Comparison of ENCODE assay signal across 20 cellular contexts in the genomic region with DNA sequence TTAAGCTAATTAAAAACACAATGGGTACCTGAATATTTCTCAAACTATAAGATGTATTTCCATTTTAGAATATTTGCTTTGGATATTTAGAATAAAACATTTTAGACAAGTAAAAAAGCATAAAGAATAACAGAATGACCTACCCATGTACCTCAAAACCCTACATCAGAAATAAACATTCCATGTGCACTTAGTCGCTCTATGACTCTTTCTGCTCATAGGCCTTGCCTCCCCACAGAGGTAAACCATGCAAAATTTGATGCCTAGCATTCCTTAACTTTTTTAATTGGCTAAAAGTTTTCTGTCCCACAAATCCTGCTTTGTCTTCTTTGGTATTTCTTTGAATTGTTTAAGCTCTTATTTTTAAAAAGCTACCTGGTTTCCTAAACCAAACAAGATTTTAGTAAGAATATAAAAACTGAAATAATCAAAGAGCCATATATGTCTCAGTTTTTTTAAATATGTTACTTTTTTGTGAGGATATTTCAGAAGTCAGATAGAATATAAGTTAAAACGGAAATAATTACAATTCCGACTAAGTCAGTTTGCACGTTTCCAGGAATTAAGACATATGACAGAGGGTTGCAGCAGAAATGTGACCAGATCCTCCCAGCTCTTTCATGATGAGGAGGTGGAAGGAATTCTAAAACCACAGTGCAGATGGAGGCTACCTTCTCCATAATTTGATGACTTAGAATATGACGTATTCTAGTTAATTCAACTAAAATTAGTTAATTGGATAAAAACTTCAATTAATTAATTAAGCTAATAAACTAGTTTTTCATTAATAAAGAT.
A peak's percentile ranks its signal among the peaks of the same experiment; 100 is the strongest.
DNase-seq lines count a peak whose midpoint lies in the region; ATAC-seq, FAIRE-seq and TF ChIP-seq lines count a peak whose summit lies in the region.
"Had no signal": no experiment of that assay in that cellular context is flagged by ENCODE, and none has a peak within 500 bp of the region (broad histone marks: within the 10 kb centered on the region; RNA-seq: fewer than 3 reads in every experiment).

No MANE protein-coding gene starts in this region.

- BruUV-seq in IMR-90 (replicated peaks; lab: Mats Ljungman, UMichigan) = no TSS peak

- 0 out of 2 replicates have a peak, but pooled peaks have one; percentile 25 for ATAC-seq in IMR-90 (ENCODE audit: low read depth)
- ATAC-seq: left ventricle myocardium superior; naive thymus-derived CD4-positive, alpha-beta T cell had no signal

- no peaks in the 10 kb centered on the region for H3K27me3 ChIP-seq in ACC112 (ENCODE audit: insufficient read depth, low read length)
- H3K27me3 ChIP-seq in IMR-90 (ENCODE audit: control insufficient read depth, insufficient read depth, low read length) = no peaks in the 10 kb centered on the region

- TF ChIP-seq CTCF in IMR-90 (conservative IDR thresholded peaks at IDR 0.05; ENCODE audit: low read depth, low read length) (no peak), astrocyte of the cerebellum (IDR thresholded peaks at IDR 0.05; ENCODE audit: low read depth, low read length, missing control alignments) (no peak), D721Med (IDR thresholded peaks at IDR 0.05; ENCODE audit: insufficient read depth, missing control alignments) (no peak)

- H3K36me3 ChIP-seq in ACC112 (ENCODE audit: insufficient read depth, low read length) = no peaks in the 10 kb centered on the region
- H3K36me3 ChIP-seq in IMR-90 (ENCODE audit: control insufficient read depth, insufficient read depth, low read length) = no peaks in the 10 kb centered on the region
- H3K36me3 ChIP-seq: prostate gland had no signal

- H2AK9ac ChIP-seq in IMR-90 (replicated peaks; ENCODE audit: low read depth, low read length, poor library complexity) = no peak overlapping the region

- H4K5ac ChIP-seq in IMR-90 (ENCODE audit: low read depth, low read length) = peak overlapping the region; percentile 42; the same call in 1 of the 2 replicates

- peaks cover 7% of the 10 kb centered on the region; the same call in 1 of the 2 replicates for H3K9me1 ChIP-seq in IMR-90 (ENCODE audit: insufficient read depth, low read length)

- no peaks in the 10 kb centered on the region for H3K9me3 ChIP-seq in IMR-90 (ENCODE audit: control insufficient read depth, insufficient read depth, low read length)
- H3K9me3 ChIP-seq: prostate gland had no signal

- H3K18ac ChIP-seq in IMR-90 (ENCODE audit: low read depth, low read length) = peak overlapping the region; percentile 77; the same call in 1 of the 2 replicates

- H2AFZ ChIP-seq in ACC112 (ENCODE audit: low read length, unreplicated experiment) (no peak overlapping the region), IMR-90 (replicated peaks; ENCODE audit: low read length, poor library complexity) (no peak overlapping the region)

- no peaks in the 10 kb centered on the region for H3K79me1 ChIP-seq in IMR-90 (ENCODE audit: low read depth in 1 of 2, low read length in 2 of 2)

- H4K20me1 ChIP-seq in IMR-90 (ENCODE audit: insufficient read depth, low read length) = no peaks in the 10 kb centered on the region

- peak overlapping the region; percentile 95 for H2BK20ac ChIP-seq in IMR-90 (ENCODE audit: low read depth, low read length)

- TF ChIP-seq POLR2A in IMR-90 (IDR thresholded peaks at IDR 0.05; ENCODE audit: low read depth, low read length) = no peak

- peak overlapping the region; percentile 88; the same call in 1 of the 2 replicates for H3K4ac ChIP-seq in IMR-90 (ENCODE audit: low read depth, low read length)

- CTCF ChIA-PET in IMR-90 (lab: Yijun Ruan, JAX) = interaction anchor here (1.6 to 1.8 kb wide), 2 partner anchors 10 to 227 kb away, joined by 3 to 9 read pairs; no protein-coding TSS in a partner anchor

- peak overlapping the region; percentile 76 for H2AK5ac ChIP-seq in IMR-90 (ENCODE audit: low read depth, low read length)

- peak overlapping the region in 1 of 2 experiments; percentile 80; a peak in 3 of 4 replicates for H4K8ac ChIP-seq in IMR-90 (ENCODE audit: low read depth in 2 of 2, low read length in 2 of 2)

- peak overlapping the region; percentile 96 for H2BK5ac ChIP-seq in IMR-90 (ENCODE audit: low read depth, low read length, poor library complexity, severe bottlenecking)

- intact Hi-C loops in IMR-90 (cut with micrococcal nuclease) = loop anchor here (5.0 kb wide), 5 partner anchors 97 to 747 kb away; partner anchors contain the start of gene PDGFRA

- peak overlapping the region; percentile 97 for H2BK15ac ChIP-seq in IMR-90 (ENCODE audit: low read depth, low read length)

- no CpG with 5 or more reads among the region's 5 CpGs for WGBS in IMR-90 (ENCODE audit: extremely low coverage in 2 of 2, insufficient read length in 1 of 2), 2 experiments

- H3K14ac ChIP-seq in IMR-90 (replicated peaks; ENCODE audit: low read depth, low read length) = peak overlapping the region; percentile 91

- dilution Hi-C loops in IMR-90 (cut with HindIII; ENCODE audit: low sequenced_read_pairs, unreplicated experiment) = no loop called here

- H2BK120ac ChIP-seq in IMR-90 (ENCODE audit: low read depth, low read length) = peak overlapping the region; percentile 92

- H3K23ac ChIP-seq in IMR-90 (ENCODE audit: low read depth, low read length) = peak overlapping the region; percentile 70; the same call in 1 of the 2 replicates

- no peak overlapping the region; the same call in 1 of the 2 replicates for H3K56ac ChIP-seq in IMR-90 (ENCODE audit: extremely low read depth, insufficient read depth, low read length)

- no peak for FAIRE-seq in D721Med (lab: Jason Lieb, UNC)
- FAIRE-seq: A204.1, GM19239 had no signal

- in situ Hi-C loops in IMR-90 (cut with MboI; ENCODE audit: low sequenced_read_pairs) (no loop called here), astrocyte of the cerebellum (cut with HindIII; ENCODE audit: low sequenced_read_pairs) (no loop called here)

- POLR2A ChIA-PET in IMR-90 (lab: Charles Lee; ENCODE audit: unreplicated experiment) = no interaction called here

- no peaks in the 10 kb centered on the region for H3K79me2 ChIP-seq in ACC112 (ENCODE audit: control insufficient read depth, insufficient read depth, low read length, unreplicated experiment)

- H3K4me3 ChIP-seq in ACC112 (ENCODE audit: low read depth, low read length) = no peak overlapping the region
- H3K4me3 ChIP-seq in IMR-90 (ENCODE audit: insufficient read depth, low read depth, low read length) = no peak overlapping the region
- H3K4me3 ChIP-seq in astrocyte of the cerebellum (ENCODE audit: low read depth, low read length) = no peak overlapping the region
- H3K4me3 ChIP-seq: prostate gland had no signal

- H3K4me1 ChIP-seq in ACC112 (ENCODE audit: control insufficient read depth, insufficient read depth, low read length, unreplicated experiment) = peaks cover 60% of the 10 kb centered on the region
- peaks cover 22% of the 10 kb centered on the region for H3K4me1 ChIP-seq in IMR-90 (ENCODE audit: control insufficient read depth, insufficient read depth, low read length)
- H3K4me1 ChIP-seq: prostate gland had no signal

- peak; percentile 73 for DNase-seq in IMR-90
- DNase-seq in astrocyte of the cerebellum (ENCODE audit: low read depth) = peak; percentile 42
- DNase-seq in iris pigment epithelial cell (ENCODE audit: low read depth) = peak; percentile 78
- no peak for DNase-seq in D721Med (ENCODE audit: insufficient read length, low spot score)
- no peak for DNase-seq in NOMO-1 treated with DMSO at 0.1 percent for 48 hours (lab: John Stamatoyannopoulos, UW; ENCODE audit: unreplicated experiment)
- DNase-seq in GF-D8 (lab: John Stamatoyannopoulos, UW) = no peak
- no peak for DNase-seq in iPS-NIHi11 (ENCODE audit: low spot score)
- DNase-seq: activated CD4-positive, alpha-beta T cell treated with anti-CD3 and anti-CD28 coated beads for 4 hours; activated naive CD8-positive, alpha-beta T cell treated with anti-CD3 and anti-CD28 coated beads, Interleukin-2, amount 10 ng/mL, durations not matched to agents 7 days and 5 days; activated T-cell treated with anti-CD3 and anti-CD28 coated beads for 4 hours; GDM1; left ventricle myocardium superior; naive thymus-derived CD4-positive, alpha-beta T cell; NCI-H2081 treated with DMSO at 0.1 percent for 48 hours; NCI-H82; Right ventricle myocardium superior had no signal

- H3K27ac ChIP-seq in ACC112 (ENCODE audit: low read depth, low read length) = peak overlapping the region; percentile 97
- no peak overlapping the region for H3K27ac ChIP-seq in IMR-90 (ENCODE audit: insufficient read depth, low read length)
- H3K27ac ChIP-seq: prostate gland had no signal

- H4K91ac ChIP-seq in IMR-90 (ENCODE audit: insufficient read depth, low read depth, low read length) = peak overlapping the region; percentile 84

- no peak overlapping the region for H3K9ac ChIP-seq in IMR-90 (ENCODE audit: low read depth, low read length)

- TF ChIP-seq RAD21 in IMR-90 (IDR thresholded peaks at IDR 0.05; ENCODE audit: low read length) = no peak

- H3K4me2 ChIP-seq in IMR-90 (ENCODE audit: low read depth, low read length) = no peak overlapping the region

TF ChIP-seq in IMR-90, 13 proteins besides CTCF, POLR2A, EP300 and RAD21 (continues in another document):
- no peak for TF ChIP-seq RCOR1 (IDR thresholded peaks at IDR 0.05; ENCODE audit: insufficient replicate concordance, low read length)
- TF ChIP-seq MAZ (IDR thresholded peaks at IDR 0.05; ENCODE audit: borderline replicate concordance, low read depth, low read length) = no peak
- no peak for TF ChIP-seq SMC3 (IDR thresholded peaks at IDR 0.05; ENCODE audit: low read depth, low read length)
- no peak for TF ChIP-seq CEBPB (IDR thresholded peaks at IDR 0.05; ENCODE audit: low read depth, low read length)
- TF ChIP-seq RFX5 (IDR thresholded peaks at IDR 0.05; ENCODE audit: low read depth, low read length) = no peak
- no peak for TF ChIP-seq FOS (IDR thresholded peaks at IDR 0.05; ENCODE audit: low read depth, low read length)
- TF ChIP-seq BHLHE40 (IDR thresholded peaks at IDR 0.05; ENCODE audit: low read depth, low read length) = no peak
- TF ChIP-seq MAFK (IDR thresholded peaks at IDR 0.05; ENCODE audit: low read depth, low read length) = no peak
- TF ChIP-seq, protein P1, sequence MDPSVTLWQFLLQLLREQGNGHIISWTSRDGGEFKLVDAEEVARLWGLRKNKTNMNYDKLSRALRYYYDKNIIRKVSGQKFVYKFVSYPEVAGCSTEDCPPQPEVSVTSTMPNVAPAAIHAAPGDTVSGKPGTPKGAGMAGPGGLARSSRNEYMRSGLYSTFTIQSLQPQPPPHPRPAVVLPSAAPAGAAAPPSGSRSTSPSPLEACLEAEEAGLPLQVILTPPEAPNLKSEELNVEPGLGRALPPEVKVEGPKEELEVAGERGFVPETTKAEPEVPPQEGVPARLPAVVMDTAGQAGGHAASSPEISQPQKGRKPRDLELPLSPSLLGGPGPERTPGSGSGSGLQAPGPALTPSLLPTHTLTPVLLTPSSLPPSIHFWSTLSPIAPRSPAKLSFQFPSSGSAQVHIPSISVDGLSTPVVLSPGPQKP (IDR thresholded peaks at IDR 0.05; ENCODE audit: borderline replicate concordance, low read depth, low read length) = no peak
- no peak for TF ChIP-seq NFE2L2 (IDR thresholded peaks at IDR 0.05; ENCODE audit: low read depth, low read length)
- no peak for TF ChIP-seq MXI1 (IDR thresholded peaks at IDR 0.05; ENCODE audit: borderline replicate concordance, low read depth, low read length)

Comparison
In these comparisons a context has a peak if more than half of its experiments do, and no peak if none do; other contexts are left out.
1. DNase-seq: peak in IMR-90 (single experiment), astrocyte of the cerebellum (single experiment) and iris pigment epithelial cell (single experiment); none in D721Med (single experiment), NOMO-1 treated with DMSO at 0.1 percent for 48 hours (single experiment), GF-D8 (single experiment) and iPS-NIHi11 (single experiment).